ENCODE assay signal across 11 cellular contexts in the genomic region with DNA sequence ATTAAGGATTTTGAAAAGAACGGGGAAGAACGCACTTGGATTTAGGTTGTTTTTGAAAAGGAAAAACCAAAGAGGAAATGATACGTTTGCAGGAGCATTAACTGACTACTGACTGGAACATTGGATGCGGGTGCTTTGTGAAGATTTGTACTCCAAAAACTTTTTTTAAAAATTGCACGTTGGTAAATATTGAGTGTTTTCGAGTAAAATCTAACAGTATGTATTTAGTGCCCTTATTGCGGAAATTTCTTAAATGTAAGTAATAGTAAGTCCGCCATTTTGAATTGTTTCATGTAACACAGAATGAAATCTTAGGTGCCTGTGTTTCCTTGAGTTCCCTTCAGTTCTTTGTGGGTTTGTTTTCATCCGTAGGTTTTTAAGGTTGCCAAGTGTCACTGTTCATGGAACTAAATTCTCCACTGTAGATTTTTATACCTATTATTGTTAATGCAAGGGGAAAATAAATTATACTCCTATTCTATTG. TPM values are rescaled to one million over a fixed set of nuclear protein-coding genes. Genes with fewer than 3 reads are reported as not detected.
DNase-seq lines count a peak whose midpoint lies in the region; ATAC-seq and TF ChIP-seq lines count a peak whose summit lies in the region.
"Had no signal": no experiment of that assay in that cellular context is flagged by ENCODE, and none has a peak within 500 bp of the region (broad histone marks: within the 10 kb centered on the region; RNA-seq: fewer than 3 reads in every experiment).

No MANE protein-coding gene starts in this region.

- H3K9me3 ChIP-seq in breast epithelium (peaks cover 6 to 15% of the 10 kb centered on the region in 2 donors), mammary epithelial cell (replicated peaks; ENCODE audit: insufficient read depth, low read length) (peaks cover 13% of the 10 kb centered on the region), SK-N-MC (ENCODE audit: low read depth, low read length) (no peaks in the 10 kb centered on the region), testis (no peaks in the 10 kb centered on the region)
- H3K9me3 ChIP-seq: psoas muscle, thoracic aorta had no signal

- TF ChIP-seq POLR2A in breast epithelium (IDR thresholded peaks at IDR 0.05) (no peak), testis (IDR thresholded peaks at IDR 0.05) (no peak)

- no peaks in the 10 kb centered on the region for H4K20me1 ChIP-seq in mammary epithelial cell (ENCODE audit: insufficient read depth, low read length)

- dilution Hi-C loops in mammary epithelial cell (cut with HindIII; ENCODE audit: low sequenced_read_pairs), result no loop called here

- intact Hi-C loops in breast epithelium (cut with DNase I; ENCODE audit: low total_unique reads) (no loop called here), mammary epithelial cell (cut with micrococcal nuclease) (loop anchor here (2.0 to 5.0 kb wide), 3 partner anchors 33 to 137 kb away; no protein-coding TSS in a partner anchor), testis (cut with DNase I; ENCODE audit: low total_unique reads) (no loop called here), head of caudate nucleus (cut with DNase I) (no loop called here)

- no peak overlapping the region for H3K4me2 ChIP-seq in mammary epithelial cell (ENCODE audit: insufficient read depth, low read depth, low read length)

- H3K36me3 ChIP-seq in breast epithelium (peaks cover 4% of the 10 kb centered on the region), mammary epithelial cell (ENCODE audit: insufficient read depth, low read length) (no peaks in the 10 kb centered on the region), SK-N-MC (ENCODE audit: insufficient read depth, low read length) (no peaks in the 10 kb centered on the region), testis (ENCODE audit: low read depth, missing control alignments) (no peaks in the 10 kb centered on the region)
- H3K36me3 ChIP-seq: thoracic aorta had no signal

- H3K27ac ChIP-seq in breast epithelium (no peak overlapping the region), mammary epithelial cell (ENCODE audit: insufficient read depth, low read depth, low read length) (no peak overlapping the region), SK-N-MC (no peak overlapping the region), testis (peak overlapping the region in 1 of 2 donors; percentile 90)
- H3K27ac ChIP-seq: psoas muscle, thoracic aorta had no signal

- in situ Hi-C loops in mammary epithelial cell (cut with MboI; ENCODE audit: low sequenced_read_pairs in 2 of 2), result no loop called here

- peaks cover 0 to 46% of the 10 kb centered on the region in 2 donors for H3K27me3 ChIP-seq in breast epithelium
- peaks cover 21% of the 10 kb centered on the region for H3K27me3 ChIP-seq in mammary epithelial cell (ENCODE audit: insufficient read depth, low read length)
- no peaks in the 10 kb centered on the region for H3K27me3 ChIP-seq in testis

- H3K9ac ChIP-seq in mammary epithelial cell (ENCODE audit: insufficient read depth, low read length) (no peak overlapping the region), SK-N-MC (ENCODE audit: insufficient read length) (peak overlapping the region; percentile 73)

- DNase-seq in breast epithelium (ENCODE audit: low spot score in 2 of 2) (no peak), mammary epithelial cell (no peak), SK-N-MC (ENCODE audit: low read depth, low spot score) (no peak), foreskin fibroblast (no peak), testis (no peak), cerebellum (ENCODE audit: low spot score) (no peak), head of caudate nucleus (no peak)
- DNase-seq: DMS79 had no signal

- no peak overlapping the region for H2AFZ ChIP-seq in mammary epithelial cell (ENCODE audit: low read depth, low read length)

- CTCF ChIA-PET in mammary epithelial cell (lab: Charles Lee; ENCODE audit: low non-redundant PET), result no interaction called here

- no TSS peak for BruUV-seq in mammary epithelial cell (replicated peaks; lab: Mats Ljungman, UMichigan)

- WGBS in mammary epithelial cell (ENCODE audit: low coverage, missing lambda C conversion rate), result 30% methylated on average over 9 of the region's 9 CpGs
- WGBS in testis, 2 donors, result 7 to 10% methylated on average over 9 of the region's 9 CpGs

- ATAC-seq in HG03457 (IDR thresholded peaks at IDR 0.05; ENCODE audit: unreplicated experiment), result no peak

- H3K79me2 ChIP-seq in mammary epithelial cell (ENCODE audit: insufficient read depth, low read length), result no peaks in the 10 kb centered on the region

- TF ChIP-seq CTCF in breast epithelium (IDR thresholded peaks at IDR 0.05), result no peak
- no peak for TF ChIP-seq CTCF in mammary epithelial cell (conservative IDR thresholded peaks at IDR 0.05 in 1 of 2, IDR thresholded peaks at IDR 0.05 in 1 of 2; ENCODE audit: extremely low read depth in 1 of 2, insufficient read depth in 1 of 2, low read depth in 1 of 2, low read length in 2 of 2)
- no peak for TF ChIP-seq CTCF in foreskin fibroblast (IDR thresholded peaks at IDR 0.05; ENCODE audit: low read depth, low read length)
- no peak for TF ChIP-seq CTCF in testis (IDR thresholded peaks at IDR 0.05)

- H3K4me1 ChIP-seq in breast epithelium, result no peaks in the 10 kb centered on the region
- H3K4me1 ChIP-seq in mammary epithelial cell (ENCODE audit: insufficient read depth, low read length), result peaks cover 3% of the 10 kb centered on the region
- no peaks in the 10 kb centered on the region for H3K4me1 ChIP-seq in testis

- H3K4me3 ChIP-seq in breast epithelium (peak overlapping the region in 2 of 3 donors; percentile 41 to 63), mammary epithelial cell (replicated peaks in 1 of 3; ENCODE audit: insufficient read depth in 1 of 3, low read depth in 2 of 3, low read length in 3 of 3) (no peak overlapping the region), SK-N-MC (peak overlapping the region; percentile 94), foreskin fibroblast (ENCODE audit: low read depth in 1 of 2, low read length in 2 of 2) (peak overlapping the region; percentile 22 to 32), testis (peak overlapping the region; percentile 55 to 58)

RNA-seq across cellular contexts. Expression of gene LIN28B, which starts 15.2 kb away (rescaled TPM):
- total RNA-seq in breast epithelium (not detected), mammary epithelial cell (not detected), testis (1 to 10 TPM; 6.7 to 7.3 TPM), cerebellum (2.3 TPM)
- polyA plus RNA-seq in mammary epithelial cell (not detected), testis (ENCODE audit: insufficient read depth, low read depth, low replicate concordance) (5.7 TPM)
- polyA minus RNA-seq in mammary epithelial cell, result not detected
- total RNA-seq: psoas muscle, thoracic aorta had no signal
- polyA plus RNA-seq: psoas muscle had no signal

Comparison
In these comparisons a context has a peak if more than half of its experiments do, and no peak if none do; other contexts are left out.
1. H3K4me3 ChIP-seq: peak in breast epithelium (2 of 3), SK-N-MC (single experiment), foreskin fibroblast (2 of 2) and testis (2 of 2); none in mammary epithelial cell (0 of 3).